15 cellular contexts compared by ENCODE assay signal in genomic region chr17:28407130-28407973, GRCh38. TPM values are rescaled to one million over a fixed set of nuclear protein-coding genes. Genes with fewer than 3 reads are reported as not detected.
A peak's percentile ranks its signal among the peaks of the same experiment; 100 is the strongest.
DNase-seq lines count a peak whose midpoint lies in the region; ATAC-seq, FAIRE-seq and TF ChIP-seq lines count a peak whose summit lies in the region.
"Had no signal": no experiment of that assay in that cellular context is flagged by ENCODE, and none has a peak within 500 bp of the region (broad histone marks: within the 10 kb centered on the region; RNA-seq: fewer than 3 reads in every experiment).

No MANE protein-coding gene starts in this region.

- H3K79me2 ChIP-seq in H1 (ENCODE audit: control insufficient read depth in 1 of 2, insufficient read depth in 2 of 2, low read length in 2 of 2), result no peaks in the 10 kb centered on the region; a peak in 1 of 4 replicates

- peak in 2 of 3 experiments; percentile 20 to 43; a peak in 2 of 4 replicates for TF ChIP-seq CTCF in H1 (IDR thresholded peaks at IDR 0.05; ENCODE audit: control extremely low read depth in 1 of 3, insufficient read depth in 1 of 3, low read depth in 1 of 3, low read length in 3 of 3)
- TF ChIP-seq CTCF in retinal pigment epithelial cell (conservative IDR thresholded peaks at IDR 0.05; ENCODE audit: low read depth, low read length), result peak; percentile 30

- peak; percentile 72 for FAIRE-seq in H1 (lab: Jason Lieb, UNC)
- FAIRE-seq: colon had no signal

- no peak overlapping the region; the same call in 1 of the 2 replicates for H4K8ac ChIP-seq in H1 (ENCODE audit: extremely low read depth, insufficient read depth, low read length)

- H3K79me1 ChIP-seq in H1 (ENCODE audit: low read depth, low read length), result no peaks in the 10 kb centered on the region

- no peak overlapping the region for H3K14ac ChIP-seq in H1 (ENCODE audit: insufficient read length)

- H3K9me3 Mint-ChIP-seq in activated naive CD4-positive, alpha-beta T cell treated with anti-CD3 and anti-CD28 coated beads, Interleukin-2, amount 50 U/mL, for 24 hours, result no peaks in the 10 kb centered on the region
- H3K9me3 Mint-ChIP-seq in activated naive CD4-positive, alpha-beta T cell treated with anti-CD3 and anti-CD28 coated beads for 36 hours, result no peaks in the 10 kb centered on the region
- H3K9me3 Mint-ChIP-seq: activated T-helper 1 cell treated with anti-CD3 and anti-CD28 coated beads, Interleukin-12 subunit alpha, Interleukin-12 subunit beta, Interleukin-2, Interleukin-4 antibody, amounts not matched to agents 30 ng/mL and 10 ng/mL and 1 ng/mL, durations not matched to agents 14 hours and 24 hours and 36 hours had no signal

- peak overlapping the region; percentile 37 for H4K91ac ChIP-seq in H1 (replicated peaks; ENCODE audit: insufficient read length, low read length)

- no peak overlapping the region for H2BK15ac ChIP-seq in H1 (ENCODE audit: low read length)

- H3K36me3 Mint-ChIP-seq in activated naive CD4-positive, alpha-beta T cell treated with anti-CD3 and anti-CD28 coated beads, Interleukin-2, amount 50 U/mL, for 24 hours, result no peaks in the 10 kb centered on the region
- no peaks in the 10 kb centered on the region for H3K36me3 Mint-ChIP-seq in activated naive CD4-positive, alpha-beta T cell treated with anti-CD3 and anti-CD28 coated beads for 36 hours (ENCODE audit: low read depth)

- no peak overlapping the region for H4K5ac ChIP-seq in H1 (ENCODE audit: insufficient read length, low read depth, low read length)

- POLR2A ChIA-PET in H1 (lab: Charles Lee; ENCODE audit: partially characterized antibody), result interaction anchor here (3.1 to 12.8 kb wide), 2 partner anchors 10 to 21 kb away, joined by 12 to 135 read pairs; no protein-coding TSS in a partner anchor

- WGBS in H1 (ENCODE audit: extremely low coverage in 1 of 2, insufficient coverage in 1 of 2, insufficient read length in 1 of 2, insufficient replicate concordance in 2 of 2, low coverage in 1 of 2, low lambda C conversion rate in 2 of 2, missing lambda C conversion rate in 1 of 2), 2 experiments, result 38% methylated on average over 5 of the region's 5 CpGs; no CpG with 5 or more reads in 1 of the 2 experiments

- intact Hi-C loops in activated naive CD4-positive, alpha-beta T cell treated with anti-CD3 and anti-CD28 coated beads for 36 hours (cut with micrococcal nuclease), result loop anchor here (5.0 kb wide), 1 partner anchor 50 kb away; the partner anchor contains the start of gene POLDIP2

- peaks cover 29 to 59% (median 37%) of the 10 kb centered on the region in 4 experiments for H3K4me1 ChIP-seq in H1 (replicated peaks in 1 of 4; ENCODE audit: control insufficient read depth in 3 of 4, insufficient read depth in 4 of 4, low read length in 3 of 4)

- peak overlapping the region; percentile 73 for H2BK20ac ChIP-seq in H1 (ENCODE audit: low read length)

- H3K9me3 ChIP-seq in H1 (ENCODE audit: insufficient read depth in 2 of 2, low read depth in 1 of 2, low read length in 1 of 2) (no peaks in the 10 kb centered on the region), MG63 (no peaks in the 10 kb centered on the region)

- CTCF ChIA-PET in activated naive CD4-positive, alpha-beta T cell treated with anti-CD3 and anti-CD28 coated beads for 36 hours (lab: Charles Lee), result interaction anchor here (5.6 kb wide), 1 partner anchor 10 kb away, joined by 40 read pairs; no protein-coding TSS in a partner anchor
- CTCF ChIA-PET in H1 (lab: Charles Lee; ENCODE audit: partially characterized antibody), result interaction anchor here (0.6 to 5.8 kb wide), 12 partner anchors 9 to 87 kb away, joined by 3 to 52 read pairs (median 4); partner anchors contain the start of gene POLDIP2

- no peaks in the 10 kb centered on the region for H3K36me3 ChIP-seq in H1 (ENCODE audit: control insufficient read depth in 2 of 4, insufficient read depth in 4 of 4, low read length in 3 of 4)
- no peaks in the 10 kb centered on the region for H3K36me3 ChIP-seq in MG63

- H3K4ac ChIP-seq in H1 (replicated peaks; ENCODE audit: insufficient read length, low read depth, low read length), result no peak overlapping the region

- peaks cover 0 to 29% (median 12%) of the 10 kb centered on the region in 4 experiments; a peak in 5 of 7 replicates for H3K27me3 ChIP-seq in H1 (replicated peaks in 1 of 4; ENCODE audit: control insufficient read depth in 3 of 4, extremely low read depth in 1 of 4, insufficient read depth in 3 of 4, low read length in 3 of 4)
- no peaks in the 10 kb centered on the region for H3K27me3 ChIP-seq in MG63

- 0 out of 4 replicates have a peak, but pooled peaks of 1 of the 2 experiments have one; percentile 13 for TF ChIP-seq RAD21 in H1 (IDR thresholded peaks at IDR 0.05 in 1 of 2, conservative IDR thresholded peaks at IDR 0.05 in 1 of 2; ENCODE audit: low read depth in 2 of 2, low read length in 2 of 2)

- peak overlapping the region; percentile 20; the same call in 1 of the 2 replicates for H2BK5ac ChIP-seq in H1 (ENCODE audit: low read depth, low read length)

- peaks cover 12% of the 10 kb centered on the region; the same call in 1 of the 2 replicates for H3K23me2 ChIP-seq in H1 (ENCODE audit: low read depth, low read length)

- no peaks in the 10 kb centered on the region for H3K27me3 Mint-ChIP-seq in activated naive CD4-positive, alpha-beta T cell treated with anti-CD3 and anti-CD28 coated beads, Interleukin-2, amount 50 U/mL, for 24 hours
- peaks cover 2% of the 10 kb centered on the region for H3K27me3 Mint-ChIP-seq in activated naive CD4-positive, alpha-beta T cell treated with anti-CD3 and anti-CD28 coated beads for 36 hours (ENCODE audit: low read depth)

- H3K4me2 ChIP-seq in H1 (ENCODE audit: insufficient read depth in 1 of 2, low read depth in 2 of 2, low read length in 2 of 2), result peak overlapping the region; percentile 59 to 78

- TF ChIP-seq EP300 in H1 (IDR thresholded peaks at IDR 0.05; ENCODE audit: borderline replicate concordance in 1 of 2, low read depth in 2 of 2, low read length in 2 of 2), result no peak

- H3K4me3 ChIP-seq in H1 (ENCODE audit: extremely low read depth in 1 of 4, insufficient read depth in 2 of 4, low read depth in 3 of 4, low read length in 4 of 4) (peak overlapping the region in 1 of 4 experiments; percentile 8; a peak in 1 of 8 replicates), retinal pigment epithelial cell (ENCODE audit: low read length) (no peak overlapping the region), MG63 (no peak overlapping the region)

- H3K4me1 Mint-ChIP-seq in activated naive CD4-positive, alpha-beta T cell treated with anti-CD3 and anti-CD28 coated beads, Interleukin-2, amount 50 U/mL, for 24 hours, result peaks cover 5% of the 10 kb centered on the region
- peaks cover 2% of the 10 kb centered on the region for H3K4me1 Mint-ChIP-seq in activated naive CD4-positive, alpha-beta T cell treated with anti-CD3 and anti-CD28 coated beads for 36 hours (ENCODE audit: low read depth)

- no peak overlapping the region for H3K27ac Mint-ChIP-seq in activated naive CD4-positive, alpha-beta T cell treated with anti-CD3 and anti-CD28 coated beads, Interleukin-2, amount 50 U/mL, for 24 hours
- no peak overlapping the region for H3K27ac Mint-ChIP-seq in activated naive CD4-positive, alpha-beta T cell treated with anti-CD3 and anti-CD28 coated beads for 36 hours

- no peak overlapping the region for H2AFZ ChIP-seq in H1 (ENCODE audit: low read length)

- DNase-seq in activated naive CD4-positive, alpha-beta T cell treated with anti-CD3 and anti-CD28 coated beads for 36 hours, result no peak
- DNase-seq in NCI-H446 treated with DMSO at 0.1 percent for 48 hours (lab: John Stamatoyannopoulos, UW), result peak; percentile 69
- peak in 1 of 2 experiments; percentile 66 for DNase-seq in H1 (ENCODE audit: low read depth in 1 of 2, low spot score in 2 of 2)
- DNase-seq in retinal pigment epithelial cell (ENCODE audit: low read depth), result no peak
- DNase-seq in MG63, result no peak
- no peak for DNase-seq in inferior parietal cortex (ENCODE audit: extremely low spot score)
- DNase-seq: IMR-90; stimulated activated CD4-positive, alpha-beta T cell treated with anti-CD3 and anti-CD28 coated beads, Interleukin-12 subunit alpha, Interleukin-12 subunit beta, amount 100 ng/mL, for 4 hours; stimulated activated naive CD4-positive, alpha-beta T cell treated with Interleukin-2 at 50 U/mL for 16 hours had no signal

- ATAC-seq in GM21360 (IDR thresholded peaks at IDR 0.05; ENCODE audit: unreplicated experiment), result no peak

- H2BK12ac ChIP-seq in H1 (ENCODE audit: low read depth, low read length), result peak overlapping the region; percentile 76; the same call in 1 of the 2 replicates

- H2AK5ac ChIP-seq in H1 (ENCODE audit: low read depth, low read length), result peak overlapping the region; percentile 2; the same call in 1 of the 2 replicates

- H3K4me3 Mint-ChIP-seq in activated naive CD4-positive, alpha-beta T cell treated with anti-CD3 and anti-CD28 coated beads, Interleukin-2, amount 50 U/mL, for 24 hours, result peak overlapping the region; percentile 6
- no peak overlapping the region for H3K4me3 Mint-ChIP-seq in activated naive CD4-positive, alpha-beta T cell treated with anti-CD3 and anti-CD28 coated beads for 36 hours

- peak in 1 of 2 experiments; percentile 54; a peak in 2 of 3 replicates for TF ChIP-seq POLR2A in H1 (IDR thresholded peaks at IDR 0.05; ENCODE audit: control extremely low read depth in 1 of 2, low read depth in 2 of 2, low read length in 2 of 2)

- H3K18ac ChIP-seq in H1 (ENCODE audit: extremely low read depth, low read length), result 0 out of 2 replicates have a peak overlapping the region, but pooled peaks have one; percentile 40

- no peak overlapping the region for H3K9ac ChIP-seq in H1 (replicated peaks in 1 of 4; ENCODE audit: extremely low read depth in 1 of 4, low read depth in 3 of 4, low read length in 3 of 4)

- H2BK120ac ChIP-seq in H1 (replicated peaks; ENCODE audit: low read depth, low read length), result peak overlapping the region; percentile 4

- no peak overlapping the region for H3K56ac ChIP-seq in H1 (replicated peaks; ENCODE audit: insufficient read length, low read depth, low read length)

- H3K23ac ChIP-seq in H1 (ENCODE audit: insufficient read length), result no peak overlapping the region

- no peaks in the 10 kb centered on the region for H4K20me1 ChIP-seq in H1 (replicated peaks in 1 of 2; ENCODE audit: control insufficient read depth in 1 of 2, insufficient read depth in 2 of 2, low read length in 2 of 2)

- H3K27ac ChIP-seq in H1 (ENCODE audit: low read depth, low read length), result no peak overlapping the region; the same call in 1 of the 2 replicates

RNA-seq across cellular contexts. Expression of gene SLC46A1, which starts 1.3 kb away (rescaled TPM):
- total RNA-seq in activated naive CD4-positive, alpha-beta T cell treated with anti-CD3 and anti-CD28 coated beads for 36 hours, result 1 to 10 TPM; 1.8 to 2.4 TPM
- 7.1 and 8.7 TPM in 2 replicates for total RNA-seq in H1 (2021; fragmentation: NEBNext Ultra II Directional; extraction: Animal tissue kit (Norgen Biotek cat#: 25700))
- 5.3 and 5.9 TPM in 2 replicates for polyA plus RNA-seq in H1 (2011; rRNA removed)
- polyA plus RNA-seq in H1 (2011; cell fraction: cytosol; rRNA removed), result 3.6 TPM
- polyA plus RNA-seq in H1 (2011; cell fraction: nucleus; rRNA removed), result 7.7 TPM
- 5.4 to 7.1 TPM (median 6.5 TPM) in 4 replicates for polyA plus RNA-seq in H1 (2012, experiment 1 of 2)
- 6.1 TPM for polyA plus RNA-seq in H1 (2012, experiment 2 of 2)
- polyA plus RNA-seq in H1 (2013, experiment 1 of 2), result 10.0 TPM
- 9.6 TPM for polyA plus RNA-seq in H1 (2013, experiment 2 of 2)
- polyA minus RNA-seq in H1 (2011; rRNA and poly(A)+ RNA removed), result 7.4 and 10.2 TPM in 2 replicates
- 4.5 TPM for polyA minus RNA-seq in H1 (2011; cell fraction: cytosol; rRNA and poly(A)+ RNA removed)
- polyA minus RNA-seq in H1 (2011; cell fraction: nucleus; rRNA and poly(A)+ RNA removed), result 10.5 TPM
- total RNA-seq in MG63 (2014; rRNA removed; shearing (Covaris generic); ENCODE audit: low replicate concordance), result 2.7 and 13.6 TPM in 2 replicates

RNA-seq across cellular contexts. Expression of gene SARM1, which starts 35.9 kb away (rescaled TPM):
- total RNA-seq in activated naive CD4-positive, alpha-beta T cell treated with anti-CD3 and anti-CD28 coated beads for 36 hours, result 10 to 100 TPM; 11.7 to 12.3 TPM
- 6.5 and 9.2 TPM in 2 replicates for total RNA-seq in H1 (2021; fragmentation: NEBNext Ultra II Directional; extraction: Animal tissue kit (Norgen Biotek cat#: 25700))
- 5.8 and 6.1 TPM in 2 replicates for polyA plus RNA-seq in H1 (2011; rRNA removed)
- 3.7 TPM for polyA plus RNA-seq in H1 (2011; cell fraction: cytosol; rRNA removed)
- 9.4 TPM for polyA plus RNA-seq in H1 (2011; cell fraction: nucleus; rRNA removed)
- polyA plus RNA-seq in H1 (2012, experiment 1 of 2), result 4.2 to 7.6 TPM (median 6.5 TPM) in 4 replicates
- polyA plus RNA-seq in H1 (2012, experiment 2 of 2), result 5.4 TPM
- polyA plus RNA-seq in H1 (2013, experiment 1 of 2), result 4.0 TPM
- 4.0 TPM for polyA plus RNA-seq in H1 (2013, experiment 2 of 2)
- 11.7 and 15.0 TPM in 2 replicates for polyA minus RNA-seq in H1 (2011; rRNA and poly(A)+ RNA removed)
- polyA minus RNA-seq in H1 (2011; cell fraction: cytosol; rRNA and poly(A)+ RNA removed), result 5.9 TPM
- 6.6 TPM for polyA minus RNA-seq in H1 (2011; cell fraction: nucleus; rRNA and poly(A)+ RNA removed)
- total RNA-seq in MG63 (2014; rRNA removed; shearing (Covaris generic); ENCODE audit: low replicate concordance), result 17.2 and 33.1 TPM in 2 replicates

RNA-seq across cellular contexts. Expression of gene VTN, which starts 37.2 kb away (rescaled TPM):
- not detected for total RNA-seq in activated naive CD4-positive, alpha-beta T cell treated with anti-CD3 and anti-CD28 coated beads for 36 hours
- total RNA-seq in H1 (2021; fragmentation: NEBNext Ultra II Directional; extraction: Animal tissue kit (Norgen Biotek cat#: 25700)), result not detected in 2 replicates
- 0.18 and 0.38 TPM in 2 replicates for polyA plus RNA-seq in H1 (2011; rRNA removed)
- 0.26 TPM for polyA plus RNA-seq in H1 (2011; cell fraction: cytosol; rRNA removed)
- 0.64 TPM for polyA plus RNA-seq in H1 (2011; cell fraction: nucleus; rRNA removed)
- polyA plus RNA-seq in H1 (2012, experiment 1 of 2), result 0.36 to 0.55 TPM (median 0.46 TPM) in 4 replicates
- 0.52 TPM for polyA plus RNA-seq in H1 (2012, experiment 2 of 2)
- 0.22 TPM for polyA plus RNA-seq in H1 (2013, experiment 1 of 2)
- 0.13 TPM for polyA plus RNA-seq in H1 (2013, experiment 2 of 2)
- 0.28 TPM in 1 of 2 replicates, not detected in the other for polyA minus RNA-seq in H1 (2011; rRNA and poly(A)+ RNA removed)
- not detected for polyA minus RNA-seq in H1 (2011; cell fraction: cytosol; rRNA and poly(A)+ RNA removed)
- polyA minus RNA-seq in H1 (2011; cell fraction: nucleus; rRNA and poly(A)+ RNA removed), result 1.1 TPM
- 3.3 TPM in 1 of 2 replicates, not detected in the other for total RNA-seq in MG63 (2014; rRNA removed; shearing (Covaris generic); ENCODE audit: low replicate concordance)
- total RNA-seq: glomerular endothelial cell had no signal

RNA-seq across cellular contexts. Expression of gene SEBOX, which starts 42.4 kb away (rescaled TPM):
- total RNA-seq in activated naive CD4-positive, alpha-beta T cell treated with anti-CD3 and anti-CD28 coated beads for 36 hours, result not detected
- total RNA-seq in H1 (2021; fragmentation: NEBNext Ultra II Directional; extraction: Animal tissue kit (Norgen Biotek cat#: 25700)), result not detected in 2 replicates
- polyA plus RNA-seq in H1 (2011; rRNA removed), result not detected in 2 replicates
- not detected for polyA plus RNA-seq in H1 (2011; cell fraction: cytosol; rRNA removed)
- polyA plus RNA-seq in H1 (2011; cell fraction: nucleus; rRNA removed), result not detected
- not detected in 4 replicates for polyA plus RNA-seq in H1 (2012, experiment 1 of 2)
- polyA plus RNA-seq in H1 (2012, experiment 2 of 2), result not detected
- polyA plus RNA-seq in H1 (2013, experiment 1 of 2), result not detected
- not detected for polyA plus RNA-seq in H1 (2013, experiment 2 of 2)
- polyA minus RNA-seq in H1 (2011; rRNA and poly(A)+ RNA removed), result not detected in 2 replicates
- not detected for polyA minus RNA-seq in H1 (2011; cell fraction: cytosol; rRNA and poly(A)+ RNA removed)
- not detected for polyA minus RNA-seq in H1 (2011; cell fraction: nucleus; rRNA and poly(A)+ RNA removed)
- total RNA-seq in MG63 (2014; rRNA removed; shearing (Covaris generic); ENCODE audit: low replicate concordance), result not detected in 2 replicates
- total RNA-seq: activated T-helper 1 cell treated with anti-CD3 and anti-CD28 coated beads, Interleukin-12 subunit alpha, Interleukin-12 subunit beta, Interleukin-2, Interleukin-4 antibody, amounts not matched to agents 30 ng/mL and 10 ng/mL and 1 ng/mL, durations not matched to agents 14 hours and 24 hours and 36 hours; glomerular endothelial cell; IMR-90; T-helper 2 cell treated with Interferon-gamma antibody and Interleukin-4, amounts not matched to agents 100 ng/mL and 5 ng/mL, for 36 hours had no signal
- polyA plus RNA-seq: IMR-90 had no signal

RNA-seq across cellular contexts. Expression of gene POLDIP2, which starts 50.0 kb away (rescaled TPM):
- total RNA-seq in activated naive CD4-positive, alpha-beta T cell treated with anti-CD3 and anti-CD28 coated beads for 36 hours, result 10 to 100 TPM; 74.6 to 76.5 TPM
- 74.0 and 75.3 TPM in 2 replicates for total RNA-seq in H1 (2021; fragmentation: NEBNext Ultra II Directional; extraction: Animal tissue kit (Norgen Biotek cat#: 25700))
- polyA plus RNA-seq in H1 (2011; rRNA removed), result 76.1 and 92.3 TPM in 2 replicates
- 73.8 TPM for polyA plus RNA-seq in H1 (2011; cell fraction: cytosol; rRNA removed)
- 73.2 TPM for polyA plus RNA-seq in H1 (2011; cell fraction: nucleus; rRNA removed)
- polyA plus RNA-seq in H1 (2012, experiment 1 of 2), result 70.2 to 81.0 TPM (median 78.6 TPM) in 4 replicates
- 90.8 TPM for polyA plus RNA-seq in H1 (2012, experiment 2 of 2)
- 54.0 TPM for polyA plus RNA-seq in H1 (2013, experiment 1 of 2)
- polyA plus RNA-seq in H1 (2013, experiment 2 of 2), result 54.4 TPM
- polyA minus RNA-seq in H1 (2011; rRNA and poly(A)+ RNA removed), result 64.2 and 65.9 TPM in 2 replicates
- polyA minus RNA-seq in H1 (2011; cell fraction: cytosol; rRNA and poly(A)+ RNA removed), result 35.7 TPM
- 29.5 TPM for polyA minus RNA-seq in H1 (2011; cell fraction: nucleus; rRNA and poly(A)+ RNA removed)
- total RNA-seq in MG63 (2014; rRNA removed; shearing (Covaris generic); ENCODE audit: low replicate concordance), result 161 and 244 TPM in 2 replicates
